In genomic region chr3:148606979-148607378, GRCh38 we compare ENCODE assay signal across 1 cellular context.
TF ChIP-seq lines count a peak whose summit lies in the region.

No MANE protein-coding gene starts in this region.

TF ChIP-seq in HepG2, 621 proteins besides CTCF, POLR2A, EP300 and RAD21 (continued from another document):
- TF ChIP-seq ARID5B (CRISPR knock-in tag; IDR thresholded peaks at IDR 0.05), result 0 out of 2 replicates have a peak, but pooled peaks have one; percentile 9
